1 cellular context compared by ENCODE assay signal in genomic region chr6:170357812-170358211, GRCh38.
TF ChIP-seq lines count a peak whose summit lies in the region.

No MANE protein-coding gene starts in this region.

TF ChIP-seq in HepG2, 621 proteins besides CTCF, POLR2A, EP300 and RAD21:
- no peak for TF ChIP-seq SNAPC2 (CRISPR knock-in tag; IDR thresholded peaks at IDR 0.05)
- TF ChIP-seq, protein P1, sequence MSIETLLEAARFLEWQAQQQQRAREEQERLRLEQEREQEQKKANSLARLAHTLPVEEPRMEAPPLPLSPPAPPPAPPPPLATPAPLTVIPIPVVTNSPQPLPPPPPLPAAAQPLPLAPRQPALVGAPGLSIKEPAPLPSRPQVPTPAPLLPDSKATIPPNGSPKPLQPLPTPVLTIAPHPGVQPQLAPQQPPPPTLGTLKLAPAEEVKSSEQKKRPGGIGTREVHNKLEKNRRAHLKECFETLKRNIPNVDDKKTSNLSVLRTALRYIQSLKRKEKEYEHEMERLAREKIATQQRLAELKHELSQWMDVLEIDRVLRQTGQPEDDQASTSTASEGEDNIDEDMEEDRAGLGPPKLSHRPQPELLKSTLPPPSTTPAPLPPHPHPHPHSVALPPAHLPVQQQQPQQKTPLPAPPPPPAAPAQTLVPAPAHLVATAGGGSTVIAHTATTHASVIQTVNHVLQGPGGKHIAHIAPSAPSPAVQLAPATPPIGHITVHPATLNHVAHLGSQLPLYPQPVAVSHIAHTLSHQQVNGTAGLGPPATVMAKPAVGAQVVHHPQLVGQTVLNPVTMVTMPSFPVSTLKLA (IDR thresholded peaks at IDR 0.05), result peak; percentile 85
